ENCODE assay signal across 8 cellular contexts in genomic region chr1:19715334-19716203, GRCh38. TPM values are rescaled to one million over a fixed set of nuclear protein-coding genes. Genes with fewer than 3 reads are reported as not detected.
A peak's percentile ranks its signal among the peaks of the same experiment; 100 is the strongest.
DNase-seq lines count a peak whose midpoint lies in the region; ATAC-seq, FAIRE-seq and TF ChIP-seq lines count a peak whose summit lies in the region.

No MANE protein-coding gene starts in this region.

- H3K79me2 ChIP-seq in H9 (ENCODE audit: insufficient read depth, low read length), result no peaks in the 10 kb centered on the region
- no peaks in the 10 kb centered on the region for H3K79me2 ChIP-seq in astrocyte (ENCODE audit: insufficient read depth, low read length)

- no peak overlapping the region for H2BK20ac ChIP-seq in H9 (ENCODE audit: low read depth, low read length, poor library complexity, severe bottlenecking)

- H3K9me3 ChIP-seq in H9 (ENCODE audit: control insufficient read depth, low read depth, low read length) (no peaks in the 10 kb centered on the region), astrocyte (ENCODE audit: insufficient read depth, low read depth, low read length) (no peaks in the 10 kb centered on the region), small intestine (ENCODE audit: control insufficient read depth, low read depth) (no peaks in the 10 kb centered on the region)

- H4K5ac ChIP-seq in H9 (ENCODE audit: insufficient read length, low read depth, low read length), result no peak overlapping the region

- H4K8ac ChIP-seq in H9 (replicated peaks; ENCODE audit: insufficient read length, low read depth, low read length), result no peak overlapping the region

- no peaks in the 10 kb centered on the region for H3K27me3 Mint-ChIP-seq in H9 (ENCODE audit: low read depth)
- peaks cover 10% of the 10 kb centered on the region for H3K27me3 Mint-ChIP-seq in astrocyte (ENCODE audit: low read depth, unreplicated experiment)

- no peak overlapping the region for H3K14ac ChIP-seq in H9 (ENCODE audit: insufficient read depth, low read length)

- H2BK120ac ChIP-seq in H9 (ENCODE audit: low read depth, low read length, poor library complexity, severe bottlenecking), result no peak overlapping the region

- H3K18ac ChIP-seq in H9 (ENCODE audit: insufficient read length, low read depth, low read length), result no peak overlapping the region

- H3K27ac Mint-ChIP-seq in H9, result no peak overlapping the region
- no peak overlapping the region for H3K27ac Mint-ChIP-seq in astrocyte (ENCODE audit: unreplicated experiment)

- H2AFZ ChIP-seq in H9 (ENCODE audit: low read length), result no peak overlapping the region
- no peak overlapping the region for H2AFZ ChIP-seq in astrocyte (ENCODE audit: low read depth, low read length)

- TF ChIP-seq CTCF in H9 (conservative IDR thresholded peaks at IDR 0.05) (peak; percentile 96), astrocyte (IDR thresholded peaks at IDR 0.05; ENCODE audit: insufficient read depth, low read depth, low read length) (peak; percentile 92)

- no peaks in the 10 kb centered on the region for H3K79me1 ChIP-seq in H9 (ENCODE audit: insufficient read depth, low read depth, low read length, poor library complexity, severe bottlenecking)

- H2BK5ac ChIP-seq in H9 (ENCODE audit: insufficient read length, low read length), result no peak overlapping the region

- no peak overlapping the region for H3T11ph ChIP-seq in H9 (ENCODE audit: low read length)

- H3K27ac ChIP-seq in H9 (ENCODE audit: insufficient read length, low read depth, low read length) (no peak overlapping the region), astrocyte (ENCODE audit: low read depth, low read length) (no peak overlapping the region), small intestine (ENCODE audit: low read depth in 1 of 2, low read length in 1 of 2) (no peak overlapping the region)

- H3K4me3 ChIP-seq in astrocyte (ENCODE audit: insufficient read depth, low read depth, low read length) (no peak overlapping the region), small intestine (ENCODE audit: low read depth in 1 of 2, low read length in 2 of 2) (no peak overlapping the region)

- no CpG with 5 or more reads among the region's 12 CpGs for WGBS in H9 (ENCODE audit: extremely low coverage, insufficient read length, low lambda C conversion rate)
- 30 to 39% (median 37%) methylated on average over 12 of the region's 12 CpGs for WGBS in small intestine, 3 donors

- H3K36me3 Mint-ChIP-seq in H9 (ENCODE audit: insufficient read depth in 1 of 3, low read depth in 3 of 3) (no peaks in the 10 kb centered on the region), astrocyte (ENCODE audit: low read depth, unreplicated experiment) (no peaks in the 10 kb centered on the region)

- H2AK5ac ChIP-seq in H9 (ENCODE audit: insufficient read length, low read length), result no peak overlapping the region

- no peaks in the 10 kb centered on the region for H3K27me3 ChIP-seq in H9 (ENCODE audit: insufficient read depth, low read length)
- no peaks in the 10 kb centered on the region for H3K27me3 ChIP-seq in astrocyte (ENCODE audit: insufficient read depth, low read length)
- no peaks in the 10 kb centered on the region for H3K27me3 ChIP-seq in small intestine (ENCODE audit: control insufficient read depth in 2 of 2, insufficient read depth in 2 of 2, low read length in 2 of 2)

- no peak overlapping the region for H3K4ac ChIP-seq in H9 (ENCODE audit: low read depth, low read length)

- H3K4me3 Mint-ChIP-seq in H9, result no peak overlapping the region; a peak in 2 of 5 replicates
- no peak overlapping the region for H3K4me3 Mint-ChIP-seq in astrocyte (ENCODE audit: unreplicated experiment)

- H3K4me1 ChIP-seq in H9 (ENCODE audit: insufficient read depth, low read length), result no peaks in the 10 kb centered on the region
- no peaks in the 10 kb centered on the region for H3K4me1 ChIP-seq in astrocyte (ENCODE audit: insufficient read depth, low read length)
- H3K4me1 ChIP-seq in small intestine (ENCODE audit: control insufficient read depth in 2 of 2, insufficient read depth in 1 of 2, low read depth in 1 of 2, low read length in 1 of 2), result no peaks in the 10 kb centered on the region

- H2BK15ac ChIP-seq in H9 (ENCODE audit: low read depth, low read length), result no peak overlapping the region

- H3K9me3 Mint-ChIP-seq in H9 (no peaks in the 10 kb centered on the region; a peak in 1 of 5 replicates), astrocyte (ENCODE audit: unreplicated experiment) (no peaks in the 10 kb centered on the region)

- DNase-seq in COR-L47 (lab: John Stamatoyannopoulos, UW) (peak; percentile 96), H9 (peak; percentile 99), NCI-H2081 treated with DMSO at 0.1 percent for 48 hours (lab: John Stamatoyannopoulos, UW) (peak; percentile 70), T1000 (lab: John Stamatoyannopoulos, UW) (peak; percentile 84), astrocyte (ENCODE audit: low read depth) (peak; percentile 82), hippocampal formation (lab: John Stamatoyannopoulos, UW) (peak; percentile 7 to 60), small intestine (peak; percentile 95)

- ATAC-seq in GM18517 (IDR thresholded peaks at IDR 0.05; ENCODE audit: unreplicated experiment), result no peak

- FAIRE-seq in astrocyte (lab: Jason Lieb, UNC) (no peak), small intestine (lab: Jason Lieb, UNC) (no peak)

- H3K4me2 ChIP-seq in H9 (ENCODE audit: insufficient read depth, insufficient read length, low read length) (no peak overlapping the region), astrocyte (ENCODE audit: low read length) (peak overlapping the region; percentile 55)

- no peak overlapping the region for H2BK12ac ChIP-seq in H9 (ENCODE audit: insufficient read length, low read depth, low read length)

- no peak overlapping the region for H3K23ac ChIP-seq in H9 (ENCODE audit: insufficient read length, low read depth, low read length)

- no peaks in the 10 kb centered on the region for H3K23me2 ChIP-seq in H9 (ENCODE audit: insufficient read length, low read depth, low read length, poor library complexity, severe bottlenecking)

- peaks cover 13 to 19% of the 10 kb centered on the region in 2 experiments for H3K4me1 Mint-ChIP-seq in H9
- peaks cover 1% of the 10 kb centered on the region for H3K4me1 Mint-ChIP-seq in astrocyte (ENCODE audit: low read depth, unreplicated experiment)

- H4K91ac ChIP-seq in H9 (ENCODE audit: insufficient read length, low read depth, low read length), result no peak overlapping the region

- H3K9ac ChIP-seq in H9 (ENCODE audit: extremely low read depth, insufficient read length, low read length), result no peak overlapping the region
- no peak overlapping the region for H3K9ac ChIP-seq in astrocyte (ENCODE audit: low read length)

- no peaks in the 10 kb centered on the region for H4K20me1 ChIP-seq in H9 (ENCODE audit: control insufficient read depth, insufficient read depth, insufficient read length)
- no peaks in the 10 kb centered on the region for H4K20me1 ChIP-seq in astrocyte (ENCODE audit: insufficient read depth, low read length)

- H3K36me3 ChIP-seq in astrocyte (ENCODE audit: insufficient read depth, low read length), result no peaks in the 10 kb centered on the region
- H3K36me3 ChIP-seq in small intestine (ENCODE audit: control insufficient read depth in 2 of 2, insufficient read depth in 2 of 2, low read length in 2 of 2), result peaks cover 4 to 5% of the 10 kb centered on the region in 2 donors

- H3K56ac ChIP-seq in H9 (ENCODE audit: insufficient read length, low read depth, low read length), result no peak overlapping the region

RNA-seq across cellular contexts. Expression of gene HTR6, which starts 50.9 kb away (rescaled TPM):
- 0.29 and 0.37 TPM in 2 replicates for total RNA-seq in H9 (2021)
- 0.11 TPM in 1 of 2 replicates, not detected in the other for total RNA-seq in astrocyte
- polyA plus RNA-seq in small intestine, result under 1 TPM in 1 of 3 donors, not detected in 2; 0.03 TPM

Comparison
In these comparisons a context has a peak if more than half of its experiments do, and no peak if none do; other contexts are left out.
1. DNase-seq: peak in every context shown above with its lines; median percentile 99 in H9; 96 in COR-L47; 95 in small intestine; 84 in T1000; 82 in astrocyte; 70 in NCI-H2081 treated with DMSO at 0.1 percent for 48 hours; 34 in hippocampal formation.